In the genomic region with DNA sequence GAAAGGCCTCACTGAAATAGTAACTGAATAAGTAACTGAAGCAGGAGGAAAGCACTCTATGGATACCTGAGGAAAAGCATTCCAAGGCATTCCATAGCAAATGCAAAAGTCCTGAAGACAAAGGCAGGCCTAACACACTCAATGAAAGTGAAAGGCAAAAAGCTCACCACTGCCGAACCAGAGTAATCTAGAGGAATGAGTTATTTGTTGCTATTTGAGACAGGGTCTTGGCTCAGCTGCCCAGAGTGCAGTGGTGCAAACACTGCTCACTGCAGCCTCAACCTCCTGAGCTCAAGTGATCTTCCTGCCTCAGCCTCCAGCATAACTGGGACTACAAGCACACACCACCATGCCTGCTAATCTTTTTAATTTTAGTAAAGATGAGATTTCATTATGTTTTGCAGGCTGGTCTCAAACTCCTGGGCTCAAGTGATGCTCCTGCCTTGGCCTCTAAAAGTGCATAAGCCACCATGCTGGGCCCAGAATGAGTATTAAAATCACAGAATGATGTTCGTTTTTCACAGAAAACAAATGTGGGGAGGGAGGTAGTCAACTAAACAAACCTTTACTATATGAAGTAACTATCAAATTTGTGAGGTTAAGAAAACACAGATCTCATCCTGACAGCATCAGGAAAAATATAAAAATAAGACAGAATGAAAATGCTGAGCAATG, we compare ENCODE assay signal across 1 cellular context.
TF ChIP-seq lines count a peak whose summit lies in the region.

No MANE protein-coding gene starts in this region.

TF ChIP-seq in GM23338, 12 proteins besides CTCF, POLR2A, EP300 and RAD21 (continued from another document):
- TF ChIP-seq, protein P1, sequence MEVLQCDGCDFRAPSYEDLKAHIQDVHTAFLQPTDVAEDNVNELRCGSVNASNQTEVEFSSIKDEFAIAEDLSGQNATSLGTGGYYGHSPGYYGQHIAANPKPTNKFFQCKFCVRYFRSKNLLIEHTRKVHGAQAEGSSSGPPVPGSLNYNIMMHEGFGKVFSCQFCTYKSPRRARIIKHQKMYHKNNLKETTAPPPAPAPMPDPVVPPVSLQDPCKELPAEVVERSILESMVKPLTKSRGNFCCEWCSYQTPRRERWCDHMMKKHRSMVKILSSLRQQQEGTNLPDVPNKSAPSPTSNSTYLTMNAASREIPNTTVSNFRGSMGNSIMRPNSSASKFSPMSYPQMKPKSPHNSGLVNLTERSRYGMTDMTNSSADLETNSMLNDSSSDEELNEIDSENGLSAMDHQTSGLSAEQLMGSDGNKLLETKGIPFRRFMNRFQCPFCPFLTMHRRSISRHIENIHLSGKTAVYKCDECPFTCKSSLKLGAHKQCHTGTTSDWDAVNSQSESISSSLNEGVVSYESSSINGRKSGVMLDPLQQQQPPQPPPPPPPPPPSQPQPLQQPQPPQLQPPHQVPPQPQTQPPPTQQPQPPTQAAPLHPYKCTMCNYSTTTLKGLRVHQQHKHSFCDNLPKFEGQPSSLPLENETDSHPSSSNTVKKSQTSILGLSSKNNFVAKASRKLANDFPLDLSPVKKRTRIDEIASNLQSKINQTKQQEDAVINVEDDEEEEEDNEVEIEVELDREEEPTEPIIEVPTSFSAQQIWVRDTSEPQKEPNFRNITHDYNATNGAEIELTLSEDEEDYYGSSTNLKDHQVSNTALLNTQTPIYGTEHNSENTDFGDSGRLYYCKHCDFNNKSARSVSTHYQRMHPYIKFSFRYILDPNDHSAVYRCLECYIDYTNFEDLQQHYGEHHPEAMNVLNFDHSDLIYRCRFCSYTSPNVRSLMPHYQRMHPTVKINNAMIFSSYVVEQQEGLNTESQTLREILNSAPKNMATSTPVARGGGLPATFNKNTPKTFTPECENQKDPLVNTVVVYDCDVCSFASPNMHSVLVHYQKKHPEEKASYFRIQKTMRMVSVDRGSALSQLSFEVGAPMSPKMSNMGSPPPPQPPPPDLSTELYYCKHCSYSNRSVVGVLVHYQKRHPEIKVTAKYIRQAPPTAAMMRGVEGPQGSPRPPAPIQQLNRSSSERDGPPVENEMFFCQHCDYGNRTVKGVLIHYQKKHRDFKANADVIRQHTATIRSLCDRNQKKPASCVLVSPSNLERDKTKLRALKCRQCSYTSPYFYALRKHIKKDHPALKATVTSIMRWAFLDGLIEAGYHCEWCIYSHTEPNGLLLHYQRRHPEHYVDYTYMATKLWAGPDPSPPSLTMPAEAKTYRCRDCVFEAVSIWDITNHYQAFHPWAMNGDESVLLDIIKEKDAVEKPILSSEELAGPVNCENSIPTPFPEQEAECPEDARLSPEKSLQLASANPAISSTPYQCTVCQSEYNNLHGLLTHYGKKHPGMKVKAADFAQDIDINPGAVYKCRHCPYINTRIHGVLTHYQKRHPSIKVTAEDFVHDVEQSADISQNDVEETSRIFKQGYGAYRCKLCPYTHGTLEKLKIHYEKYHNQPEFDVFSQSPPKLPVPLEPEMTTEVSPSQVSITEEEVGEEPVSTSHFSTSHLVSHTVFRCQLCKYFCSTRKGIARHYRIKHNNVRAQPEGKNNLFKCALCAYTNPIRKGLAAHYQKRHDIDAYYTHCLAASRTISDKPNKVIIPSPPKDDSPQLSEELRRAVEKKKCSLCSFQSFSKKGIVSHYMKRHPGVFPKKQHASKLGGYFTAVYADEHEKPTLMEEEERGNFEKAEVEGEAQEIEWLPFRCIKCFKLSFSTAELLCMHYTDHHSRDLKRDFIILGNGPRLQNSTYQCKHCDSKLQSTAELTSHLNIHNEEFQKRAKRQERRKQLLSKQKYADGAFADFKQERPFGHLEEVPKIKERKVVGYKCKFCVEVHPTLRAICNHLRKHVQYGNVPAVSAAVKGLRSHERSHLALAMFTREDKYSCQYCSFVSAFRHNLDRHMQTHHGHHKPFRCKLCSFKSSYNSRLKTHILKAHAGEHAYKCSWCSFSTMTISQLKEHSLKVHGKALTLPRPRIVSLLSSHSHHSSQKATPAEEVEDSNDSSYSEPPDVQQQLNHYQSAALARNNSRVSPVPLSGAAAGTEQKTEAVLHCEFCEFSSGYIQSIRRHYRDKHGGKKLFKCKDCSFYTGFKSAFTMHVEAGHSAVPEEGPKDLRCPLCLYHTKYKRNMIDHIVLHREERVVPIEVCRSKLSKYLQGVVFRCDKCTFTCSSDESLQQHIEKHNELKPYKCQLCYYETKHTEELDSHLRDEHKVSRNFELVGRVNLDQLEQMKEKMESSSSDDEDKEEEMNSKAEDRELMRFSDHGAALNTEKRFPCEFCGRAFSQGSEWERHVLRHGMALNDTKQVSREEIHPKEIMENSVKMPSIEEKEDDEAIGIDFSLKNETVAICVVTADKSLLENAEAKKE (CRISPR knock-in tag; IDR thresholded peaks at IDR 0.05): peak; percentile 75; the same call in 1 of the 2 replicates
- TF ChIP-seq ZNF331 (CRISPR knock-in tag; IDR thresholded peaks at IDR 0.05; ENCODE audit: low read depth) (no peak), NANOG (IDR thresholded peaks at IDR 0.05; ENCODE audit: borderline replicate concordance) (no peak)
